9 cellular contexts compared by ENCODE assay signal in genomic region chr1:240271081-240271480, GRCh38.
"Had no signal": no experiment of that assay in that cellular context is flagged by ENCODE, and none has a peak within 500 bp of the region (broad histone marks: within the 10 kb centered on the region; RNA-seq: fewer than 3 reads in every experiment).

No MANE protein-coding gene starts in this region.

- H3K9me3 ChIP-seq: HAP-1 had no signal

- H3K36me3 ChIP-seq: HAP-1 had no signal

- H3K4me3 ChIP-seq: GM23248, HAP-1, K562 had no signal

- DNase-seq: GM23248, GOT3, H7, IMR-90, KG1 had no signal

- ATAC-seq: HepG2, K562 had no signal

- H3K27ac ChIP-seq: GM23248, HL-60 had no signal
